ENCODE assay signal across 15 cellular contexts in genomic region chr15:101024709-101025108, GRCh38.
DNase-seq lines count a peak whose midpoint lies in the region; ATAC-seq, FAIRE-seq and TF ChIP-seq lines count a peak whose summit lies in the region.
"Had no signal": no experiment of that assay in that cellular context is flagged by ENCODE, and none has a peak within 500 bp of the region (broad histone marks: within the 10 kb centered on the region; RNA-seq: fewer than 3 reads in every experiment).

No MANE protein-coding gene starts in this region.

- no peak overlapping the region for H3K9ac ChIP-seq in mammary epithelial cell (ENCODE audit: insufficient read depth, low read length)
- no peak overlapping the region for H3K9ac ChIP-seq in HepG2 (ENCODE audit: insufficient read depth, low read depth, low read length)

- DNase-seq in MCF 10A (ENCODE audit: unreplicated experiment): no peak
- no peak for DNase-seq in mammary epithelial cell
- peak; percentile 41 for DNase-seq in islet precursor cell
- DNase-seq in posterior vena cava (ENCODE audit: low spot score): peak; percentile 66
- peak in 1 of 2 donors; percentile 13 for DNase-seq in uterus
- DNase-seq in amniotic stem cell (lab: John Stamatoyannopoulos, UW): no peak
- no peak for DNase-seq in HepG2 (ENCODE audit: low spot score)
- DNase-seq: activated CD4-positive, alpha-beta T cell treated with anti-CD3 and anti-CD28 coated beads for 48 hours; activated effector memory CD4-positive, alpha-beta T cell treated with Interleukin-2 at 50 U/mL for 16 hours; SHP77 treated with DMSO at 0.1 percent for 48 hours; stimulated activated CD4-positive, alpha-beta T cell treated with anti-CD3 and anti-CD28 coated beads, Interleukin-4, amount 100 ng/mL, for 1 hour; T-helper 9 cell had no signal

- POLR2A ChIA-PET in MCF 10A (lab: Yijun Ruan, JAX) (interaction anchor here (0.5 kb wide), 1 partner anchor 12 kb away, joined by 4 read pairs; no protein-coding TSS in a partner anchor), HepG2 (lab: Yijun Ruan, JAX) (interaction anchor here (1.2 kb wide), 1 partner anchor 46 kb away, joined by 3 read pairs; no protein-coding TSS in a partner anchor)

- H3K4me1 ChIP-seq in mammary epithelial cell (ENCODE audit: insufficient read depth, low read length): no peaks in the 10 kb centered on the region
- H3K4me1 ChIP-seq in uterus: no peaks in the 10 kb centered on the region
- peaks cover 45% of the 10 kb centered on the region for H3K4me1 ChIP-seq in HepG2 (ENCODE audit: insufficient read depth, low read length)

- H3K79me2 ChIP-seq in mammary epithelial cell (ENCODE audit: insufficient read depth, low read length) (no peaks in the 10 kb centered on the region), HepG2 (ENCODE audit: insufficient read depth, low read length) (no peaks in the 10 kb centered on the region)

- H2AFZ ChIP-seq in mammary epithelial cell (ENCODE audit: low read depth, low read length) (no peak overlapping the region), HepG2 (ENCODE audit: low read length) (no peak overlapping the region)

- no peaks in the 10 kb centered on the region for H3K27me3 Mint-ChIP-seq in MCF 10A (ENCODE audit: insufficient read depth, unreplicated experiment)

- H3K27me3 ChIP-seq in mammary epithelial cell (ENCODE audit: insufficient read depth, low read length) (no peaks in the 10 kb centered on the region), uterus (no peaks in the 10 kb centered on the region), HepG2 (ENCODE audit: control insufficient read depth in 1 of 2, insufficient read depth in 2 of 2, low read length in 2 of 2) (peaks cover 12 to 92% of the 10 kb centered on the region in 2 experiments)

- dilution Hi-C loops in mammary epithelial cell (cut with HindIII; ENCODE audit: low sequenced_read_pairs): loop anchor here (5.0 kb wide), 3 partner anchors 68 to 233 kb away; no protein-coding TSS in a partner anchor

- H3K4me3 ChIP-seq in mammary epithelial cell (replicated peaks in 1 of 3; ENCODE audit: insufficient read depth in 1 of 3, low read depth in 2 of 3, low read length in 3 of 3): no peak overlapping the region
- H3K4me3 ChIP-seq in uterus: no peak overlapping the region
- no peak overlapping the region for H3K4me3 ChIP-seq in HepG2 (replicated peaks in 1 of 3; ENCODE audit: insufficient read depth in 1 of 3, low read depth in 2 of 3, low read length in 3 of 3)

- no peak for FAIRE-seq in HepG2 (lab: Jason Lieb, UNC)
- FAIRE-seq: GM18507, H1 had no signal

- H3K27ac ChIP-seq in mammary epithelial cell (ENCODE audit: insufficient read depth, low read depth, low read length) (no peak overlapping the region), uterus (peak overlapping the region; percentile 73 to 75), HepG2 (ENCODE audit: extremely low read length, insufficient read depth, low read length) (no peak overlapping the region)

- H3K4me1 Mint-ChIP-seq in MCF 10A (ENCODE audit: insufficient read depth, unreplicated experiment): peaks cover 6% of the 10 kb centered on the region

- TF ChIP-seq POLR2A in uterus (IDR thresholded peaks at IDR 0.05) (no peak), HepG2 (IDR thresholded peaks at IDR 0.05; ENCODE audit: insufficient read depth in 1 of 2, low read depth in 2 of 2, low read length in 2 of 2) (no peak)

- no TSS peak for BruUV-seq in MCF 10A (replicated peaks; lab: Mats Ljungman, UMichigan)
- BruUV-seq in mammary epithelial cell (replicated peaks; lab: Mats Ljungman, UMichigan): no TSS peak
- BruUV-seq in HepG2 (replicated peaks; lab: Mats Ljungman, UMichigan): no TSS peak

- H3K4me2 ChIP-seq in mammary epithelial cell (ENCODE audit: insufficient read depth, low read depth, low read length) (no peak overlapping the region), HepG2 (ENCODE audit: low read depth, low read length) (no peak overlapping the region)

- CTCF ChIA-PET in MCF 10A (lab: Yijun Ruan, JAX): interaction anchor here (1.1 to 4.1 kb wide), 2 partner anchors 9 to 16 kb away, joined by 4 to 23 read pairs; no protein-coding TSS in a partner anchor
- CTCF ChIA-PET in mammary epithelial cell (lab: Charles Lee; ENCODE audit: low non-redundant PET): no interaction called here
- CTCF ChIA-PET in HepG2 (lab: Yijun Ruan, JAX; ENCODE audit: low intra/inter-chr PET ratio, low total read pairs): no interaction called here

- H3K9me3 ChIP-seq in mammary epithelial cell (replicated peaks; ENCODE audit: insufficient read depth, low read length) (no peaks in the 10 kb centered on the region), uterus (no peaks in the 10 kb centered on the region), HepG2 (ENCODE audit: low read length) (no peaks in the 10 kb centered on the region)

- TF ChIP-seq CTCF in MCF 10A (IDR thresholded peaks at IDR 0.05; ENCODE audit: unreplicated experiment) (no peak), mammary epithelial cell (conservative IDR thresholded peaks at IDR 0.05 in 1 of 2, IDR thresholded peaks at IDR 0.05 in 1 of 2; ENCODE audit: extremely low read depth in 1 of 2, insufficient read depth in 1 of 2, low read depth in 1 of 2, low read length in 2 of 2) (no peak), uterus (IDR thresholded peaks at IDR 0.05) (no peak), HepG2 (CRISPR knock-in tag; IDR thresholded peaks at IDR 0.05) (no peak)

- no peak for ATAC-seq in HG02970 (IDR thresholded peaks at IDR 0.05; ENCODE audit: low FRiP score, unreplicated experiment)
- ATAC-seq in HepG2: no peak

- H3K36me3 ChIP-seq in mammary epithelial cell (ENCODE audit: insufficient read depth, low read length) (peaks cover 3% of the 10 kb centered on the region), uterus (no peaks in the 10 kb centered on the region), HepG2 (replicated peaks in 1 of 2; ENCODE audit: control insufficient read depth in 1 of 2, insufficient read depth in 2 of 2, low read length in 2 of 2) (no peaks in the 10 kb centered on the region)

- no peak for TF ChIP-seq RAD21 in HepG2 (CRISPR knock-in tag; IDR thresholded peaks at IDR 0.05)

- in situ Hi-C loops in mammary epithelial cell (cut with MboI; ENCODE audit: low sequenced_read_pairs in 2 of 2) (no loop called here), HepG2 (cut with HindIII; ENCODE audit: extremely low pct_ligation_motif_present, low pct_unique_long_range_greater_than_20kb) (loop anchor here (25.0 kb wide), 1 partner anchor 362 kb away; no protein-coding TSS in a partner anchor)

- no peaks in the 10 kb centered on the region for H4K20me1 ChIP-seq in mammary epithelial cell (ENCODE audit: insufficient read depth, low read length)
- no peaks in the 10 kb centered on the region for H4K20me1 ChIP-seq in HepG2 (ENCODE audit: insufficient read depth, low read length)

- 89% methylated on average over 13 of the region's 15 CpGs for WGBS in mammary epithelial cell (ENCODE audit: low coverage, missing lambda C conversion rate)
- WGBS in HepG2 (ENCODE audit: low lambda C conversion rate): 23% methylated on average over 14 of the region's 15 CpGs

- H3K4me3 Mint-ChIP-seq in MCF 10A (ENCODE audit: unreplicated experiment): no peak overlapping the region

- TF ChIP-seq EP300 in HepG2 (IDR thresholded peaks at IDR 0.05; ENCODE audit: low read depth in 2 of 2, low read length in 2 of 2) (no peak), HepG2 (CRISPR knock-in tag; IDR thresholded peaks at IDR 0.05; ENCODE audit: borderline replicate concordance) (no peak)

- H3K36me3 Mint-ChIP-seq in MCF 10A (ENCODE audit: insufficient read depth, unreplicated experiment): peaks cover 7% of the 10 kb centered on the region

- peak overlapping the region; percentile 36 for H3K27ac Mint-ChIP-seq in MCF 10A (ENCODE audit: low read depth, unreplicated experiment)

- no peaks in the 10 kb centered on the region for H3K9me3 Mint-ChIP-seq in MCF 10A (ENCODE audit: unreplicated experiment)

- intact Hi-C loops in MCF 10A (cut with micrococcal nuclease) (no loop called here), mammary epithelial cell (cut with micrococcal nuclease) (no loop called here), posterior vena cava (cut with DNase I) (no loop called here), uterus (cut with DNase I; ENCODE audit: low total_unique reads) (no loop called here), HepG2 (cut with micrococcal nuclease; ENCODE audit: unreplicated experiment) (no loop called here)

TF ChIP-seq in HepG2, 621 proteins besides CTCF, POLR2A, EP300 and RAD21:
- TF ChIP-seq, protein P1, sequence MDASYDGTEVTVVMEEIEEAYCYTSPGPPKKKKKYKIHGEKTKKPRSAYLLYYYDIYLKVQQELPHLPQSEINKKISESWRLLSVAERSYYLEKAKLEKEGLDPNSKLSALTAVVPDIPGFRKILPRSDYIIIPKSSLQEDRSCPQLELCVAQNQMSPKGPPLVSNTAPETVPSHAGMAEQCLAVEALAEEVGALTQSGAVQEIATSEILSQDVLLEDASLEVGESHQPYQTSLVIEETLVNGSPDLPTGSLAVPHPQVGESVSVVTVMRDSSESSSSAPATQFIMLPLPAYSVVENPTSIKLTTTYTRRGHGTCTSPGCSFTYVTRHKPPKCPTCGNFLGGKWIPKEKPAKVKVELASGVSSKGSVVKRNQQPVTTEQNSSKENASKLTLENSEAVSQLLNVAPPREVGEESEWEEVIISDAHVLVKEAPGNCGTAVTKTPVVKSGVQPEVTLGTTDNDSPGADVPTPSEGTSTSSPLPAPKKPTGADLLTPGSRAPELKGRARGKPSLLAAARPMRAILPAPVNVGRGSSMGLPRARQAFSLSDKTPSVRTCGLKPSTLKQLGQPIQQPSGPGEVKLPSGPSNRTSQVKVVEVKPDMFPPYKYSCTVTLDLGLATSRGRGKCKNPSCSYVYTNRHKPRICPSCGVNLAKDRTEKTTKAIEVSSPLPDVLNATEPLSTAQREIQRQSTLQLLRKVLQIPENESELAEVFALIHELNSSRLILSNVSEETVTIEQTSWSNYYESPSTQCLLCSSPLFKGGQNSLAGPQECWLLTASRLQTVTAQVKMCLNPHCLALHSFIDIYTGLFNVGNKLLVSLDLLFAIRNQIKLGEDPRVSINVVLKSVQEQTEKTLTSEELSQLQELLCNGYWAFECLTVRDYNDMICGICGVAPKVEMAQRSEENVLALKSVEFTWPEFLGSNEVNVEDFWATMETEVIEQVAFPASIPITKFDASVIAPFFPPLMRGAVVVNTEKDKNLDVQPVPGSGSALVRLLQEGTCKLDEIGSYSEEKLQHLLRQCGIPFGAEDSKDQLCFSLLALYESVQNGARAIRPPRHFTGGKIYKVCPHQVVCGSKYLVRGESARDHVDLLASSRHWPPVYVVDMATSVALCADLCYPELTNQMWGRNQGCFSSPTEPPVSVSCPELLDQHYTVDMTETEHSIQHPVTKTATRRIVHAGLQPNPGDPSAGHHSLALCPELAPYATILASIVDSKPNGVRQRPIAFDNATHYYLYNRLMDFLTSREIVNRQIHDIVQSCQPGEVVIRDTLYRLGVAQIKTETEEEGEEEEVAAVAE (CRISPR knock-in tag; IDR thresholded peaks at IDR 0.05; ENCODE audit: borderline replicate concordance): no peak
- no peak for TF ChIP-seq ZNF530 (CRISPR knock-in tag; IDR thresholded peaks at IDR 0.05; ENCODE audit: low read depth)

Comparison
In these comparisons a context has a peak if more than half of its experiments do, and no peak if none do; other contexts are left out.
1. DNase-seq: peak in islet precursor cell (single experiment) and posterior vena cava (single experiment); none in MCF 10A (single experiment), mammary epithelial cell (single experiment), amniotic stem cell (single experiment) and HepG2 (single experiment).
2. H3K27ac ChIP-seq: peak in uterus (2 of 2); none in mammary epithelial cell (single experiment) and HepG2 (single experiment).